Comparison of ENCODE assay signal across 8 cellular contexts in genomic region chr18:76492669-76493212, GRCh38. TPM values are rescaled to one million over a fixed set of nuclear protein-coding genes. Genes with fewer than 3 reads are reported as not detected.
A peak's percentile ranks its signal among the peaks of the same experiment; 100 is the strongest.
DNase-seq lines count a peak whose midpoint lies in the region; ATAC-seq and TF ChIP-seq lines count a peak whose summit lies in the region.

No MANE protein-coding gene starts in this region.

- peaks cover 49 to 56% of the 10 kb centered on the region in 2 donors for H3K27me3 Mint-ChIP-seq in CD4-positive, alpha-beta memory T cell
- peaks cover 45% of the 10 kb centered on the region for H3K27me3 Mint-ChIP-seq in activated CD8-positive, alpha-beta T cell treated with anti-CD3 and anti-CD28 coated beads for 36 hours

- CTCF ChIA-PET in CD4-positive, alpha-beta memory T cell (lab: Charles Lee; ENCODE audit: partially characterized antibody) = no interaction called here
- CTCF ChIA-PET in activated CD8-positive, alpha-beta T cell treated with anti-CD3 and anti-CD28 coated beads for 36 hours (lab: Charles Lee) = no interaction called here

- no peaks in the 10 kb centered on the region for H3K36me3 ChIP-seq in CD4-positive, alpha-beta memory T cell (ENCODE audit: insufficient read depth, low read length)
- no peaks in the 10 kb centered on the region for H3K36me3 ChIP-seq in right lobe of liver

- H3K27ac ChIP-seq in CD4-positive, alpha-beta memory T cell (ENCODE audit: low read depth, low read length) = peak overlapping the region; percentile 35
- H3K27ac ChIP-seq in right lobe of liver = peak overlapping the region; percentile 70 to 86 (median 78)

- no peaks in the 10 kb centered on the region for H3K9me3 ChIP-seq in CD4-positive, alpha-beta memory T cell (ENCODE audit: control insufficient read depth in 1 of 2, low read length in 2 of 2)
- no peaks in the 10 kb centered on the region for H3K9me3 ChIP-seq in right lobe of liver

- H3K4me1 ChIP-seq in CD4-positive, alpha-beta memory T cell (ENCODE audit: insufficient read depth, low read length) = peaks cover 34% of the 10 kb centered on the region
- H3K4me1 ChIP-seq in right lobe of liver = peaks cover 0 to 9% (median 2%) of the 10 kb centered on the region in 4 donors

- intact Hi-C loops in CD4-positive, alpha-beta memory T cell (cut with micrococcal nuclease) = loop anchor here (5.0 kb wide), 2 partner anchors 230 to 330 kb away; partner anchors contain the start of gene ZNF236
- intact Hi-C loops in activated CD8-positive, alpha-beta T cell treated with anti-CD3 and anti-CD28 coated beads for 36 hours (cut with micrococcal nuclease) = no loop called here
- intact Hi-C loops in right lobe of liver (cut with DNase I) = no loop called here

- H3K4me3 Mint-ChIP-seq in CD4-positive, alpha-beta memory T cell = peak overlapping the region; percentile 81 to 93 (median 89)
- peak overlapping the region; percentile 90 for H3K4me3 Mint-ChIP-seq in activated CD8-positive, alpha-beta T cell treated with anti-CD3 and anti-CD28 coated beads for 36 hours

- H3K27ac Mint-ChIP-seq in CD4-positive, alpha-beta memory T cell = peak overlapping the region; percentile 42 to 90 (median 82)
- H3K27ac Mint-ChIP-seq in activated CD8-positive, alpha-beta T cell treated with anti-CD3 and anti-CD28 coated beads for 36 hours = peak overlapping the region; percentile 85

- DNase-seq in CD4-positive, alpha-beta memory T cell = peak; percentile 86 to 94 (median 92)
- DNase-seq in NCI-H82 treated with DMSO at 0.1 percent for 48 hours (lab: John Stamatoyannopoulos, UW; ENCODE audit: unreplicated experiment) (peak; percentile 80), ecto neural progenitor cell (ENCODE audit: low spot score) (peak; percentile 99), right lobe of liver (peak; percentile 99 to 100 (median 100))
- peak; percentile 100 for DNase-seq in activated CD8-positive, alpha-beta T cell treated with anti-CD3 and anti-CD28 coated beads for 36 hours
- peak; percentile 100 for DNase-seq in stimulated activated CD4-positive, alpha-beta T cell treated with anti-CD3 and anti-CD28 coated beads, Interleukin-4, amount 100 ng/mL, for 1 hour

- H3K36me3 Mint-ChIP-seq in CD4-positive, alpha-beta memory T cell = peaks cover 0 to 8% of the 10 kb centered on the region in 2 donors
- H3K36me3 Mint-ChIP-seq in activated CD8-positive, alpha-beta T cell treated with anti-CD3 and anti-CD28 coated beads for 36 hours (ENCODE audit: low read depth) = peaks cover 3% of the 10 kb centered on the region

- TF ChIP-seq POLR2A in right lobe of liver (IDR thresholded peaks at IDR 0.05) = peak; percentile 18

- TF ChIP-seq CTCF in activated CD8-positive, alpha-beta T cell treated with anti-CD3 and anti-CD28 coated beads for 36 hours (IDR thresholded peaks at IDR 0.05) = no peak
- TF ChIP-seq CTCF in right lobe of liver (IDR thresholded peaks at IDR 0.05) = no peak

- peaks cover 30% of the 10 kb centered on the region for H3K27me3 ChIP-seq in CD4-positive, alpha-beta memory T cell (ENCODE audit: insufficient read depth, low read length)
- H3K27me3 ChIP-seq in right lobe of liver = no peaks in the 10 kb centered on the region

- POLR2A ChIA-PET in CD4-positive, alpha-beta memory T cell (lab: Charles Lee; ENCODE audit: partially characterized antibody) = no interaction called here
- POLR2A ChIA-PET in activated CD8-positive, alpha-beta T cell treated with anti-CD3 and anti-CD28 coated beads for 36 hours (lab: Charles Lee) = interaction anchor here (0.6 to 1.7 kb wide), 4 partner anchors 16 to 956 kb away, joined by 3 read pairs; no protein-coding TSS in a partner anchor

- peak overlapping the region; percentile 38 to 75 for H3K4me3 ChIP-seq in CD4-positive, alpha-beta memory T cell (ENCODE audit: low read length in 2 of 2)
- H3K4me3 ChIP-seq in right lobe of liver = peak overlapping the region; percentile 69 to 78 (median 76)

- peak; percentile 74 for ATAC-seq in GM19452 (IDR thresholded peaks at IDR 0.05; ENCODE audit: unreplicated experiment)
- peak; percentile 60 for ATAC-seq in HG03571 (IDR thresholded peaks at IDR 0.05; ENCODE audit: unreplicated experiment)
- ATAC-seq in activated CD8-positive, alpha-beta T cell treated with anti-CD3 and anti-CD28 coated beads for 36 hours = peak; percentile 85
- peak; percentile 74 to 88 (median 81) for ATAC-seq in right lobe of liver

- H3K4me1 Mint-ChIP-seq in CD4-positive, alpha-beta memory T cell = peaks cover 18 to 52% (median 36%) of the 10 kb centered on the region in 4 donors
- peaks cover 28% of the 10 kb centered on the region for H3K4me1 Mint-ChIP-seq in activated CD8-positive, alpha-beta T cell treated with anti-CD3 and anti-CD28 coated beads for 36 hours (ENCODE audit: low read depth)

- peaks cover 0 to 4% (median 0%) of the 10 kb centered on the region in 8 donors for H3K9me3 Mint-ChIP-seq in CD4-positive, alpha-beta memory T cell
- H3K9me3 Mint-ChIP-seq in activated CD8-positive, alpha-beta T cell treated with anti-CD3 and anti-CD28 coated beads for 36 hours = no peaks in the 10 kb centered on the region

- WGBS in right lobe of liver (ENCODE audit: insufficient coverage, low coverage, low lambda C conversion rate, missing lambda C conversion rate) = 0% methylated on average over 10 of the region's 31 CpGs

RNA-seq across cellular contexts. Expression of gene ZNF516, which starts 2.3 kb away (rescaled TPM):
- 1 to 10 TPM; 7.7 to 9.9 TPM for total RNA-seq in CD4-positive, alpha-beta memory T cell
- polyA plus RNA-seq in CD4-positive, alpha-beta memory T cell = 1 to 10 TPM in 1 of 2 donors, under 1 TPM in 1; 0.25 to 2.2 TPM
- 10 to 100 TPM in 1 of 2 experiments, 1 to 10 TPM in 1; 7.0 to 10.5 TPM for total RNA-seq in activated CD8-positive, alpha-beta T cell treated with anti-CD3 and anti-CD28 coated beads for 36 hours
- 10 to 100 TPM; 10.2 to 16.0 (median 13.7) TPM for total RNA-seq in right lobe of liver

Comparison
In these comparisons a context has a peak if more than half of its experiments do, and no peak if none do; other contexts are left out.
1. Peak in every context shown above with its lines: DNase-seq, ATAC-seq, H3K4me3 ChIP-seq and H3K27ac ChIP-seq.